In genomic region chr7:64892666-64893269, GRCh38 we compare ENCODE assay signal across 25 cellular contexts.
"Had no signal": no experiment of that assay in that cellular context is flagged by ENCODE, and none has a peak within 500 bp of the region (broad histone marks: within the 10 kb centered on the region; RNA-seq: fewer than 3 reads in every experiment).

No MANE protein-coding gene starts in this region.

- DNase-seq: activated CD4-positive, alpha-beta T cell treated with anti-CD3 and anti-CD28 coated beads for 1 hour; activated CD4-positive, alpha-beta T cell treated with anti-CD3 and anti-CD28 coated beads, Interleukin-2, amount 50 U/mL, for 4 hours; activated naive CD4-positive, alpha-beta T cell treated with anti-CD3 and anti-CD28 coated beads for 36 hours; activated naive CD8-positive, alpha-beta T cell treated with anti-CD3 and anti-CD28 coated beads, Interleukin-2, amount 50 U/mL, for 24 hours; activated T-cell treated with anti-CD3 and anti-CD28 coated beads, Interleukin-2, amount 50 U/mL, for 1 hour; cerebellar nuclear complex; effector CD8-positive, alpha-beta T cell; foreskin fibroblast; glutamatergic neuron; hypothalamus; left lung; mammary epithelial cell; midbrain; nephron progenitor cell; nucleus accumbens; stimulated activated CD4-positive, alpha-beta T cell treated with anti-CD3 and anti-CD28 coated beads, Interleukin-12 subunit alpha, Interleukin-12 subunit beta, amount 100 ng/mL, for 4 hours; stimulated activated CD4-positive, alpha-beta T cell treated with anti-CD3 and anti-CD28 coated beads, Interleukin-1b, Interleukin-23, amount 100 ng/mL, for 48 hours; stimulated activated CD8-positive, alpha-beta memory T cell treated with anti-CD3 and anti-CD28 coated beads, Interleukin-4, amount 100 ng/mL, for 48 hours; stimulated activated naive CD4-positive, alpha-beta T cell treated with Interleukin-2 at 50 U/mL for 16 hours; T1000; WERI-Rb-1 had no signal

- H3K4me3 Mint-ChIP-seq: activated naive CD4-positive, alpha-beta T cell treated with anti-CD3 and anti-CD28 coated beads for 36 hours; activated naive CD8-positive, alpha-beta T cell treated with anti-CD3 and anti-CD28 coated beads, Interleukin-2, amount 50 U/mL, for 24 hours; activated T-helper 17 cell treated with anti-CD3 and anti-CD28 coated beads, Interleukin-2, amount 50 U/mL, for 72 hours; nephron progenitor cell had no signal

- ATAC-seq: activated naive CD8-positive, alpha-beta T cell treated with anti-CD3 and anti-CD28 coated beads, Interleukin-2, amount 50 U/mL, for 24 hours; activated T-helper 17 cell treated with anti-CD3 and anti-CD28 coated beads, Interleukin-2, amount 50 U/mL, for 72 hours; left lung had no signal

- H3K4me3 ChIP-seq: ascending aorta, left lung, tibial nerve, vagina had no signal

- H3K9me3 Mint-ChIP-seq: activated naive CD4-positive, alpha-beta T cell treated with anti-CD3 and anti-CD28 coated beads for 36 hours; activated naive CD8-positive, alpha-beta T cell treated with anti-CD3 and anti-CD28 coated beads, Interleukin-2, amount 50 U/mL, for 24 hours; activated T-helper 17 cell treated with anti-CD3 and anti-CD28 coated beads, Interleukin-2, amount 50 U/mL, for 72 hours; nephron progenitor cell had no signal

- H3K27ac Mint-ChIP-seq: activated naive CD4-positive, alpha-beta T cell treated with anti-CD3 and anti-CD28 coated beads for 36 hours; activated naive CD8-positive, alpha-beta T cell treated with anti-CD3 and anti-CD28 coated beads, Interleukin-2, amount 50 U/mL, for 24 hours; activated T-helper 17 cell treated with anti-CD3 and anti-CD28 coated beads, Interleukin-2, amount 50 U/mL, for 72 hours; nephron progenitor cell had no signal

- H3K27ac ChIP-seq: left lung, tibial nerve, vagina, WERI-Rb-1 had no signal
